Comparison of ENCODE assay signal across 9 cellular contexts in the genomic region with DNA sequence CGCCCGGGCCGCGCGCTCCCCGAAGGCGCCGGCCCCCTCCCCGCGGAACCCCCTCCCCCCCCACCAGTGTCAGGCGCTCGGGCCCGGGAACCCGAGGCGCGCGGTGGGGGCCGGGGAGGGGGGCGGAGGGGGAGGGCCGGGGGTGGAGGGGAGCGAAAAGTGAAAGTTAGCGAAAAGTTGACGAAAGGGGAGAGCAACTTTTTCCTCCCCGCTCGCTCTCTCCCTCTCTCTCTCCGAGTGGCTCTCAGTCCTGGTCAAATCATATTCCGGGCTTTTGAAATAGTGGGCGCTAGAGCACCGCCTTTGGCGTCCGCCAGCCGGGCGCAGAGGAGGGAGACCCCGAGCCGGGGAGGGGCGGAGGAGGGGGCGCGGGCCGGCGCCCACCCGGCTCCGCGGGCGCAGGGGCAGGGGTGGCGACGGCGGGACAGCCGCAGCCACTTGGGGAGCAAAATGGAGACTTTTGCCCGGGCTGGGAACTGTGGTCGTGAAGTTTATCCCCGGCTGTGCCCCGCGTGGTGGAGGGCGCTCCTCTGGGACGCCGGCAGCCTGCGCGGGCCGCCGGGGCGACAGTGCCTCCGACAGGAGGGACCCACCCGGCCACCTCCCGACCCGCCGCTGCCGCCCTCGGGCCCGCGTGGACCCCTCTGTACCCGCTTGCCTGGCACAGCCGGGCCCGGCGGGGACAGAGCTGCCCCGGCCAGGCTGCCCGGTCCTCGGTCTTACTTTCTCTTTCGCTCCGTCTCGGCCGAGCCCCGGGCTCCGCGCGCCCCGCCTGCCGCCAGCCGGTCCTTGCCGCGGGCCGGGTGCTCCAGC. TPM values are rescaled to one million over a fixed set of nuclear protein-coding genes. Genes with fewer than 3 reads are reported as not detected.
DNase-seq lines count a peak whose midpoint lies in the region; ATAC-seq, FAIRE-seq and TF ChIP-seq lines count a peak whose summit lies in the region.
"Had no signal": no experiment of that assay in that cellular context is flagged by ENCODE, and none has a peak within 500 bp of the region (broad histone marks: within the 10 kb centered on the region; RNA-seq: fewer than 3 reads in every experiment).

No MANE protein-coding gene starts in this region.

- H3K4me2 ChIP-seq in keratinocyte (ENCODE audit: control insufficient read depth, extremely low read depth, insufficient read depth, low read depth, low read length) = peak overlapping the region; percentile 62

- H3K36me3 ChIP-seq in CD4-positive, alpha-beta memory T cell (ENCODE audit: insufficient read depth, low read length) = no peaks in the 10 kb centered on the region
- no peaks in the 10 kb centered on the region for H3K36me3 ChIP-seq in bronchial epithelial cell (ENCODE audit: control insufficient read depth, insufficient read depth, low read length)
- no peaks in the 10 kb centered on the region for H3K36me3 ChIP-seq in keratinocyte (ENCODE audit: control insufficient read depth in 2 of 2, extremely low read depth in 1 of 2, insufficient read depth in 2 of 2, low read length in 2 of 2)
- H3K36me3 ChIP-seq in small intestine (ENCODE audit: control insufficient read depth in 2 of 2, insufficient read depth in 2 of 2, low read length in 2 of 2) = no peaks in the 10 kb centered on the region

- POLR2A ChIA-PET in CD4-positive, alpha-beta memory T cell (lab: Charles Lee; ENCODE audit: partially characterized antibody) = no interaction called here

- H3K27me3 ChIP-seq in CD4-positive, alpha-beta memory T cell (ENCODE audit: insufficient read depth, low read length) = no peaks in the 10 kb centered on the region
- peaks cover 14% of the 10 kb centered on the region for H3K27me3 ChIP-seq in bronchial epithelial cell (ENCODE audit: control insufficient read depth, insufficient read depth, low read length)
- peaks cover 92% of the 10 kb centered on the region for H3K27me3 ChIP-seq in keratinocyte (ENCODE audit: control insufficient read depth, extremely low read depth, insufficient read depth, low read length)
- H3K27me3 ChIP-seq in small intestine (ENCODE audit: control insufficient read depth in 2 of 2, insufficient read depth in 2 of 2, low read length in 2 of 2) = peaks cover 2 to 27% of the 10 kb centered on the region in 2 donors

- dilution Hi-C loops in keratinocyte (cut with MboI; ENCODE audit: extremely low pct_ligation_motif_present, low sequenced_read_pairs) = no loop called here

- H3K27ac ChIP-seq in CD4-positive, alpha-beta memory T cell (ENCODE audit: low read depth, low read length) = no peak overlapping the region
- no peak overlapping the region for H3K27ac ChIP-seq in keratinocyte (ENCODE audit: control insufficient read depth, insufficient read depth, low read length)
- H3K27ac ChIP-seq in small intestine (ENCODE audit: low read depth in 1 of 2, low read length in 1 of 2) = peak overlapping the region; percentile 75 to 79

- H3K27ac Mint-ChIP-seq in CD4-positive, alpha-beta memory T cell = no peak overlapping the region
- H3K27ac Mint-ChIP-seq: IgD-negative memory B cell had no signal

- ATAC-seq in GM21447 (IDR thresholded peaks at IDR 0.05; ENCODE audit: unreplicated experiment) (no peak), HG02840 (IDR thresholded peaks at IDR 0.05; ENCODE audit: low FRiP score, unreplicated experiment) (no peak)

- TF ChIP-seq CTCF in LNCaP clone FGC (IDR thresholded peaks at IDR 0.05; ENCODE audit: control insufficient read depth, extremely low read depth, insufficient read depth) = peak; percentile 30
- peak; percentile 43 for TF ChIP-seq CTCF in bronchial epithelial cell (IDR thresholded peaks at IDR 0.05; ENCODE audit: insufficient read depth, low read length, severe bottlenecking)
- TF ChIP-seq CTCF in keratinocyte (optimal IDR thresholded peaks at IDR 0.05 in 1 of 3, IDR thresholded peaks at IDR 0.05 in 1 of 3, conservative IDR thresholded peaks at IDR 0.05 in 1 of 3; ENCODE audit: extremely low read depth in 1 of 3, insufficient read depth in 2 of 3, low read length in 3 of 3) = no peak

- H3K4me1 ChIP-seq in CD4-positive, alpha-beta memory T cell (ENCODE audit: insufficient read depth, low read length) = no peaks in the 10 kb centered on the region
- no peaks in the 10 kb centered on the region for H3K4me1 ChIP-seq in keratinocyte (ENCODE audit: control insufficient read depth, extremely low read depth, insufficient read depth, low read length)
- no peaks in the 10 kb centered on the region for H3K4me1 ChIP-seq in small intestine (ENCODE audit: control insufficient read depth in 2 of 2, insufficient read depth in 1 of 2, low read depth in 1 of 2, low read length in 1 of 2)

- no peaks in the 10 kb centered on the region for H3K36me3 Mint-ChIP-seq in CD4-positive, alpha-beta memory T cell
- H3K36me3 Mint-ChIP-seq: IgD-negative memory B cell had no signal

- no peak overlapping the region for H3K4me3 ChIP-seq in CD4-positive, alpha-beta memory T cell (ENCODE audit: low read length in 2 of 2)
- H3K4me3 ChIP-seq in LNCaP clone FGC (ENCODE audit: low read depth, low read length) = peak overlapping the region; percentile 42
- peak overlapping the region; percentile 59 for H3K4me3 ChIP-seq in bronchial epithelial cell (ENCODE audit: low read depth, low read length)
- peak overlapping the region; percentile 13 to 67 (median 21) for H3K4me3 ChIP-seq in keratinocyte (ENCODE audit: control insufficient read depth in 2 of 3, extremely low read depth in 1 of 3, insufficient read depth in 2 of 3, low read depth in 1 of 3, low read length in 3 of 3)
- peak overlapping the region; percentile 43 to 63 for H3K4me3 ChIP-seq in small intestine (ENCODE audit: low read depth in 1 of 2, low read length in 2 of 2)

- H3K9me3 ChIP-seq in CD4-positive, alpha-beta memory T cell (ENCODE audit: control insufficient read depth in 1 of 2, low read length in 2 of 2) = no peaks in the 10 kb centered on the region
- H3K9me3 ChIP-seq in keratinocyte (ENCODE audit: control insufficient read depth, low read depth, low read length) = peaks cover 4% of the 10 kb centered on the region
- no peaks in the 10 kb centered on the region for H3K9me3 ChIP-seq in small intestine (ENCODE audit: control insufficient read depth, low read depth)

- no peaks in the 10 kb centered on the region for H3K9me1 ChIP-seq in keratinocyte (ENCODE audit: control insufficient read depth, extremely low read depth, insufficient read depth, low read length)

- CTCF ChIA-PET in CD4-positive, alpha-beta memory T cell (lab: Charles Lee; ENCODE audit: partially characterized antibody) = no interaction called here

- peaks cover 0 to 4% (median 2%) of the 10 kb centered on the region in 4 donors for H3K4me1 Mint-ChIP-seq in CD4-positive, alpha-beta memory T cell

- FAIRE-seq in bronchial epithelial cell (lab: Jason Lieb, UNC) (no peak), keratinocyte (lab: Jason Lieb, UNC) (no peak), small intestine (lab: Jason Lieb, UNC) (no peak)

- no peaks in the 10 kb centered on the region for H3K79me2 ChIP-seq in keratinocyte (ENCODE audit: control insufficient read depth, insufficient read depth, low read length)

- H3K9me3 Mint-ChIP-seq in CD4-positive, alpha-beta memory T cell = no peaks in the 10 kb centered on the region
- H3K9me3 Mint-ChIP-seq: IgD-negative memory B cell had no signal

- no peak for DNase-seq in CD4-positive, alpha-beta memory T cell
- DNase-seq in LNCaP clone FGC (ENCODE audit: low read depth) (no peak), bronchial epithelial cell (ENCODE audit: low read depth) (peak; percentile 27), keratinocyte (ENCODE audit: low read depth, low spot score) (no peak), small intestine (peak; percentile 65), NK-92 (lab: John Stamatoyannopoulos, UW; ENCODE audit: unreplicated experiment) (no peak)

- no peak overlapping the region for H3K9ac ChIP-seq in keratinocyte (ENCODE audit: control insufficient read depth, extremely low read depth, insufficient read depth, low read length)

- intact Hi-C loops in CD4-positive, alpha-beta memory T cell (cut with micrococcal nuclease) = no loop called here

- H2AFZ ChIP-seq in keratinocyte (ENCODE audit: control insufficient read depth, low read length) = no peak overlapping the region

- H4K20me1 ChIP-seq in keratinocyte (ENCODE audit: control insufficient read depth, extremely low read depth, insufficient read depth, low read length) = no peaks in the 10 kb centered on the region

- WGBS in small intestine, 3 donors = 0 to 1% (median 1%) methylated on average over 40 to 87 of the region's 91 CpGs

- peak overlapping the region in 5 of 8 donors; percentile 39 to 80 (median 54) for H3K4me3 Mint-ChIP-seq in CD4-positive, alpha-beta memory T cell

- H3K27me3 Mint-ChIP-seq in CD4-positive, alpha-beta memory T cell = peaks cover 10 to 16% of the 10 kb centered on the region in 2 donors

RNA-seq across cellular contexts. Expression of a gene that starts 0.7 kb away (rescaled TPM):
- total RNA-seq in CD4-positive, alpha-beta memory T cell = not detected
- polyA plus RNA-seq in CD4-positive, alpha-beta memory T cell = not detected
- total RNA-seq in bronchial epithelial cell = 0.79 and 13.4 TPM in 2 replicates
- under 0.01 to 0.05 TPM in 2 of 3 replicates, not detected in the other for polyA plus RNA-seq in keratinocyte
- not detected for polyA plus RNA-seq in keratinocyte (2011; ENCODE audit: low read depth)
- 0.03 TPM in 1 of 2 replicates, not detected in the other for polyA plus RNA-seq in keratinocyte (2011; cell fraction: cytosol; rRNA removed)
- 0.07 and 0.41 TPM in 2 replicates for polyA plus RNA-seq in keratinocyte (2011; cell fraction: nucleus; rRNA removed)
- polyA plus RNA-seq in keratinocyte (2012; ENCODE audit: low replicate concordance) = not detected in 2 replicates
- not detected in 3 replicates for polyA minus RNA-seq in keratinocyte
- not detected for polyA minus RNA-seq in keratinocyte (2011; cell fraction: cytosol; rRNA and poly(A)+ RNA removed)
- polyA minus RNA-seq in keratinocyte (2011; cell fraction: nucleus; rRNA and poly(A)+ RNA removed) = not detected in 2 replicates
- polyA plus RNA-seq in small intestine = 10 to 100 TPM in 1 of 3 donors, 1 to 10 TPM in 2; 5.4 to 11.4 (median 6.0) TPM
- polyA plus RNA-seq: IgD-negative memory B cell had no signal

RNA-seq across cellular contexts. Expression of a gene that starts 48.4 kb away (rescaled TPM):
- not detected for total RNA-seq in CD4-positive, alpha-beta memory T cell
- polyA plus RNA-seq in CD4-positive, alpha-beta memory T cell = not detected
- not detected in 2 replicates for total RNA-seq in bronchial epithelial cell
- not detected in 3 replicates for polyA plus RNA-seq in keratinocyte
- not detected for polyA plus RNA-seq in keratinocyte (2011; ENCODE audit: low read depth)
- polyA plus RNA-seq in keratinocyte (2011; cell fraction: cytosol; rRNA removed) = not detected in 2 replicates
- polyA plus RNA-seq in keratinocyte (2011; cell fraction: nucleus; rRNA removed) = not detected in 2 replicates
- not detected in 2 replicates for polyA plus RNA-seq in keratinocyte (2012; ENCODE audit: low replicate concordance)
- not detected in 3 replicates for polyA minus RNA-seq in keratinocyte
- polyA minus RNA-seq in keratinocyte (2011; cell fraction: cytosol; rRNA and poly(A)+ RNA removed) = not detected
- not detected in 2 replicates for polyA minus RNA-seq in keratinocyte (2011; cell fraction: nucleus; rRNA and poly(A)+ RNA removed)
- polyA plus RNA-seq in small intestine = not detected
- polyA plus RNA-seq: IgD-negative memory B cell had no signal

Comparison
In these comparisons a context has a peak if more than half of its experiments do, and no peak if none do; other contexts are left out.
1. DNase-seq: peak in bronchial epithelial cell (single experiment) and small intestine (single experiment); none in CD4-positive, alpha-beta memory T cell (0 of 5), LNCaP clone FGC (single experiment), keratinocyte (single experiment) and NK-92 (single experiment).
2. H3K27ac ChIP-seq: peak in small intestine (2 of 2); none in CD4-positive, alpha-beta memory T cell (single experiment) and keratinocyte (single experiment).
3. H3K4me3 ChIP-seq: peak in LNCaP clone FGC (single experiment), bronchial epithelial cell (single experiment), keratinocyte (3 of 3) and small intestine (2 of 2); none in CD4-positive, alpha-beta memory T cell (0 of 2).
4. CTCF ChIP-seq: peak in LNCaP clone FGC (single experiment) and bronchial epithelial cell (single experiment); none in keratinocyte (0 of 3).